In genomic region chr2:27122791-27123190, GRCh38 we compare ENCODE assay signal across 11 cellular contexts. TPM values are rescaled to one million over a fixed set of nuclear protein-coding genes. Genes with fewer than 3 reads are reported as not detected.
DNase-seq lines count a peak whose midpoint lies in the region; ATAC-seq, FAIRE-seq and TF ChIP-seq lines count a peak whose summit lies in the region.
"Had no signal": no experiment of that assay in that cellular context is flagged by ENCODE, and none has a peak within 500 bp of the region (broad histone marks: within the 10 kb centered on the region; RNA-seq: fewer than 3 reads in every experiment).

No MANE protein-coding gene starts in this region.

- no peak for DNase-seq in A549 (ENCODE audit: low read depth in 1 of 2, low spot score in 1 of 2)
- DNase-seq in GM23248 = no peak
- no peak for DNase-seq in adipocyte (ENCODE audit: low read depth)
- no peak for DNase-seq in natural killer cell treated with Interleukin-12 subunit alpha and Interleukin-12 subunit beta and Interleukin-15 and Interleukin-18, amount 100 ng/mL, for 72 hours (ENCODE audit: low spot score)
- no peak for DNase-seq in stimulated activated naive CD4-positive, alpha-beta T cell treated with Interleukin-2 at 50 U/mL for 16 hours (lab: John Stamatoyannopoulos, UW)
- DNase-seq in T-helper 9 cell = no peak
- no peak for DNase-seq in NCI-H2081 treated with DMSO at 0.1 percent for 48 hours (lab: John Stamatoyannopoulos, UW)
- DNase-seq: cerebellar nuclear complex had no signal

- H3K36me3 Mint-ChIP-seq in natural killer cell treated with Interleukin-12 subunit alpha and Interleukin-12 subunit beta and Interleukin-15 and Interleukin-18, amount 100 ng/mL, for 72 hours = no peaks in the 10 kb centered on the region

- no peaks in the 10 kb centered on the region for H3K9me3 Mint-ChIP-seq in natural killer cell treated with Interleukin-12 subunit alpha and Interleukin-12 subunit beta and Interleukin-15 and Interleukin-18, amount 100 ng/mL, for 72 hours

- peak overlapping the region; percentile 86 for H3K4me3 Mint-ChIP-seq in natural killer cell treated with Interleukin-12 subunit alpha and Interleukin-12 subunit beta and Interleukin-15 and Interleukin-18, amount 100 ng/mL, for 72 hours

- no peak for TF ChIP-seq CTCF in A549 (IDR thresholded peaks at IDR 0.05)

- H3K9me2 ChIP-seq in GM23248 (ENCODE audit: insufficient read depth) = no peaks in the 10 kb centered on the region

- H3K27ac Mint-ChIP-seq in natural killer cell treated with Interleukin-12 subunit alpha and Interleukin-12 subunit beta and Interleukin-15 and Interleukin-18, amount 100 ng/mL, for 72 hours = peak overlapping the region; percentile 77 to 86

- H3K9me3 ChIP-seq in A549 = no peaks in the 10 kb centered on the region
- no peaks in the 10 kb centered on the region for H3K9me3 ChIP-seq in GM23248 (ENCODE audit: low read depth)
- H3K9me3 ChIP-seq in adipocyte (ENCODE audit: control insufficient read depth, low read length) = no peaks in the 10 kb centered on the region

- 93% methylated on average over 7 of the region's 7 CpGs for WGBS in A549 (ENCODE audit: missing lambda C conversion rate)
- 96 to 99% methylated on average over 6 to 7 of the region's 7 CpGs for WGBS in GM23248 (ENCODE audit: low coverage in 1 of 2, low lambda C conversion rate in 2 of 2, missing lambda C conversion rate in 2 of 2), 2 experiments

- H3K4me3 ChIP-seq in A549 (no peak overlapping the region), GM23248 (peak overlapping the region; percentile 71; the same call in 1 of the 2 replicates), adipocyte (ENCODE audit: low read length) (peak overlapping the region; percentile 80)

- peaks cover 14 to 15% of the 10 kb centered on the region in 2 donors for H3K27me3 Mint-ChIP-seq in natural killer cell treated with Interleukin-12 subunit alpha and Interleukin-12 subunit beta and Interleukin-15 and Interleukin-18, amount 100 ng/mL, for 72 hours

- CTCF ChIA-PET in A549 (lab: Yijun Ruan, JAX) = interaction anchor here (0.6 to 2.9 kb wide), 6 partner anchors 9 to 881 kb away, joined by 3 to 25 read pairs (median 6); partner anchors contain the start of genes PREB and TRIM54

- FAIRE-seq in A549 (lab: Jason Lieb, UNC) = no peak
- FAIRE-seq: D721Med, GM12892 had no signal

- H3K4me1 Mint-ChIP-seq in natural killer cell treated with Interleukin-12 subunit alpha and Interleukin-12 subunit beta and Interleukin-15 and Interleukin-18, amount 100 ng/mL, for 72 hours (ENCODE audit: low read depth in 2 of 2) = peaks cover 11 to 22% of the 10 kb centered on the region in 2 donors

- no peak overlapping the region for H3K9ac ChIP-seq in GM23248
- H3K9ac ChIP-seq in adipocyte (ENCODE audit: low read length) = no peak overlapping the region

- H3K4me1 ChIP-seq in A549 (peaks cover 8% of the 10 kb centered on the region; the same call in 1 of the 3 replicates), GM23248 (ENCODE audit: insufficient read depth) (no peaks in the 10 kb centered on the region), adipocyte (ENCODE audit: control insufficient read depth, insufficient read depth, low read length) (peaks cover 17% of the 10 kb centered on the region)

- H3K79me2 ChIP-seq in GM23248 (ENCODE audit: insufficient read depth) = no peaks in the 10 kb centered on the region

- TF ChIP-seq POLR2A in A549 (IDR thresholded peaks at IDR 0.05; ENCODE audit: low read length) = no peak

- H3K27ac ChIP-seq in A549 (no peak overlapping the region; a peak in 1 of 6 replicates), GM23248 (no peak overlapping the region)

- no peaks in the 10 kb centered on the region for H4K20me1 ChIP-seq in GM23248 (ENCODE audit: insufficient read depth)

- in situ Hi-C loops in GM23248 (cut with MboI) = no loop called here

- no peak overlapping the region; the same call in 1 of the 2 replicates for H2AFZ ChIP-seq in GM23248

- peaks cover 17% of the 10 kb centered on the region for H3K27me3 ChIP-seq in GM23248 (replicated peaks; ENCODE audit: insufficient read depth)
- H3K27me3 ChIP-seq in adipocyte (replicated peaks; ENCODE audit: control insufficient read depth, insufficient read depth, low read length) = peaks cover 10% of the 10 kb centered on the region

- H3K36me3 ChIP-seq in GM23248 (ENCODE audit: low read depth) (no peaks in the 10 kb centered on the region), adipocyte (ENCODE audit: control insufficient read depth, insufficient read depth, low read length, severe bottlenecking) (no peaks in the 10 kb centered on the region)

- POLR2A ChIA-PET in A549 (lab: Yijun Ruan, JAX) = interaction anchor here (0.6 to 1.9 kb wide), 2 partner anchors 11 to 22 kb away, joined by 3 to 17 read pairs; partner anchors contain the start of gene PREB

- ATAC-seq in A549 (no peak; a peak in 1 of 6 replicates), HG03432 (IDR thresholded peaks at IDR 0.05; ENCODE audit: unreplicated experiment) (no peak)
- ATAC-seq in natural killer cell treated with Interleukin-12 subunit alpha and Interleukin-12 subunit beta and Interleukin-15 and Interleukin-18, amount 100 ng/mL, for 72 hours = no peak

- no peak for TF ChIP-seq RAD21 in A549 (conservative IDR thresholded peaks at IDR 0.05 in 1 of 2, IDR thresholded peaks at IDR 0.05 in 1 of 2)

- H3K4me2 ChIP-seq in A549 (peak overlapping the region; percentile 90), GM23248 (ENCODE audit: unreplicated experiment) (no peak overlapping the region)

- no peak for TF ChIP-seq EP300 in A549 (IDR thresholded peaks at IDR 0.05)

- H3F3A ChIP-seq in GM23248 (ENCODE audit: insufficient read depth) = no peaks in the 10 kb centered on the region

TF ChIP-seq in A549, 52 proteins besides CTCF, POLR2A, EP300 and RAD21 (continues in another document):
- no peak for TF ChIP-seq GATA3 (IDR thresholded peaks at IDR 0.05; ENCODE audit: borderline replicate concordance)

RNA-seq across cellular contexts. Expression of gene ABHD1, which starts 0.8 kb away (rescaled TPM):
- polyA plus RNA-seq in A549 (2011; rRNA removed) (1.9 and 2.4 TPM in 2 replicates), A549 (2017; fragmentation: RNase III; extraction: RNeasy Plus Mini Kit Qiagen cat#74134 plus additional on column Dnase treatment) (0.96 to 1.0 TPM (median 1.0 TPM) in 3 replicates), GM23248 (2016; fragmentation: Nextera tagmentation; extraction: Ambion mirVana) (not detected in 2 replicates)
- polyA plus RNA-seq in A549 (2012; cell fraction: cytosol; rRNA removed) = 1.6 and 1.8 TPM in 2 replicates
- 2.4 and 2.9 TPM in 2 replicates for polyA plus RNA-seq in A549 (2012; cell fraction: nucleus; rRNA removed)
- polyA minus RNA-seq in A549 (2011; rRNA and poly(A)+ RNA removed) = 1.9 and 2.3 TPM in 2 replicates
- total RNA-seq in GM23248 (2014; rRNA removed; shearing (Covaris generic)) = not detected in 2 replicates
- under 1 TPM in 1 of 2 donors, not detected in 1; 0.25 TPM for total RNA-seq in natural killer cell treated with Interleukin-12 subunit alpha and Interleukin-12 subunit beta and Interleukin-15 and Interleukin-18, amount 100 ng/mL, for 72 hours

RNA-seq across cellular contexts. Expression of gene CGREF1, which starts 3.9 kb away (rescaled TPM):
- polyA plus RNA-seq in A549 (2011; rRNA removed) (5.8 and 6.6 TPM in 2 replicates), A549 (2017; fragmentation: RNase III; extraction: RNeasy Plus Mini Kit Qiagen cat#74134 plus additional on column Dnase treatment) (4.5 to 5.4 TPM (median 5.1 TPM) in 3 replicates), GM23248 (2016; fragmentation: Nextera tagmentation; extraction: Ambion mirVana) (17.2 and 17.8 TPM in 2 replicates)
- polyA plus RNA-seq in A549 (2012; cell fraction: cytosol; rRNA removed) = 8.1 and 8.2 TPM in 2 replicates
- 6.9 and 8.1 TPM in 2 replicates for polyA plus RNA-seq in A549 (2012; cell fraction: nucleus; rRNA removed)
- polyA minus RNA-seq in A549 (2011; rRNA and poly(A)+ RNA removed) = 4.7 and 5.3 TPM in 2 replicates
- 19.2 and 23.3 TPM in 2 replicates for total RNA-seq in GM23248 (2014; rRNA removed; shearing (Covaris generic))
- 1 to 10 TPM in 1 of 2 donors, under 1 TPM in 1; 0.36 to 1.4 TPM for total RNA-seq in natural killer cell treated with Interleukin-12 subunit alpha and Interleukin-12 subunit beta and Interleukin-15 and Interleukin-18, amount 100 ng/mL, for 72 hours

RNA-seq across cellular contexts. Expression of gene PREB, which starts 11.6 kb away (rescaled TPM):
- polyA plus RNA-seq in A549 (2011; rRNA removed) = 79.9 and 139 TPM in 2 replicates
- 75.3 and 92.1 TPM in 2 replicates for polyA plus RNA-seq in A549 (2012; cell fraction: cytosol; rRNA removed)
- 77.9 and 95.0 TPM in 2 replicates for polyA plus RNA-seq in A549 (2012; cell fraction: nucleus; rRNA removed)
- polyA plus RNA-seq in A549 (2017; fragmentation: RNase III; extraction: RNeasy Plus Mini Kit Qiagen cat#74134 plus additional on column Dnase treatment) = 52.3 to 58.2 TPM (median 54.6 TPM) in 3 replicates
- polyA minus RNA-seq in A549 (2011; rRNA and poly(A)+ RNA removed) = 86.2 and 131 TPM in 2 replicates
- 52.2 and 55.9 TPM in 2 replicates for total RNA-seq in GM23248 (2014; rRNA removed; shearing (Covaris generic))
- polyA plus RNA-seq in GM23248 (2016; fragmentation: Nextera tagmentation; extraction: Ambion mirVana) = 40.8 and 45.0 TPM in 2 replicates
- 100 to 1,000 TPM in 1 of 2 donors, 10 to 100 TPM in 1; 91.6 to 109 TPM for total RNA-seq in natural killer cell treated with Interleukin-12 subunit alpha and Interleukin-12 subunit beta and Interleukin-15 and Interleukin-18, amount 100 ng/mL, for 72 hours

RNA-seq across cellular contexts. Expression of gene PRR30, which starts 16.4 kb away (rescaled TPM):
- polyA plus RNA-seq in A549 (2011; rRNA removed) = not detected in 2 replicates
- not detected in 2 replicates for polyA plus RNA-seq in A549 (2012; cell fraction: cytosol; rRNA removed)
- polyA plus RNA-seq in A549 (2012; cell fraction: nucleus; rRNA removed) = not detected in 2 replicates
- not detected in 3 replicates for polyA plus RNA-seq in A549 (2017; fragmentation: RNase III; extraction: RNeasy Plus Mini Kit Qiagen cat#74134 plus additional on column Dnase treatment)
- polyA minus RNA-seq in A549 (2011; rRNA and poly(A)+ RNA removed) = not detected in 2 replicates
- total RNA-seq in GM23248 (2014; rRNA removed; shearing (Covaris generic)) = not detected in 2 replicates
- polyA plus RNA-seq in GM23248 (2016; fragmentation: Nextera tagmentation; extraction: Ambion mirVana) = not detected in 2 replicates
- total RNA-seq in natural killer cell treated with Interleukin-12 subunit alpha and Interleukin-12 subunit beta and Interleukin-15 and Interleukin-18, amount 100 ng/mL, for 72 hours = not detected

RNA-seq across cellular contexts. Expression of gene TCF23, which starts 26.0 kb away (rescaled TPM):
- not detected in 2 replicates for polyA plus RNA-seq in A549 (2011; rRNA removed)
- not detected in 2 replicates for polyA plus RNA-seq in A549 (2012; cell fraction: cytosol; rRNA removed)
- polyA plus RNA-seq in A549 (2012; cell fraction: nucleus; rRNA removed) = not detected in 2 replicates
- not detected in 3 replicates for polyA plus RNA-seq in A549 (2017; fragmentation: RNase III; extraction: RNeasy Plus Mini Kit Qiagen cat#74134 plus additional on column Dnase treatment)
- polyA minus RNA-seq in A549 (2011; rRNA and poly(A)+ RNA removed) = not detected in 2 replicates
- not detected in 2 replicates for total RNA-seq in GM23248 (2014; rRNA removed; shearing (Covaris generic))
- polyA plus RNA-seq in GM23248 (2016; fragmentation: Nextera tagmentation; extraction: Ambion mirVana) = not detected in 2 replicates
- not detected for total RNA-seq in natural killer cell treated with Interleukin-12 subunit alpha and Interleukin-12 subunit beta and Interleukin-15 and Interleukin-18, amount 100 ng/mL, for 72 hours
